In the genomic region with DNA sequence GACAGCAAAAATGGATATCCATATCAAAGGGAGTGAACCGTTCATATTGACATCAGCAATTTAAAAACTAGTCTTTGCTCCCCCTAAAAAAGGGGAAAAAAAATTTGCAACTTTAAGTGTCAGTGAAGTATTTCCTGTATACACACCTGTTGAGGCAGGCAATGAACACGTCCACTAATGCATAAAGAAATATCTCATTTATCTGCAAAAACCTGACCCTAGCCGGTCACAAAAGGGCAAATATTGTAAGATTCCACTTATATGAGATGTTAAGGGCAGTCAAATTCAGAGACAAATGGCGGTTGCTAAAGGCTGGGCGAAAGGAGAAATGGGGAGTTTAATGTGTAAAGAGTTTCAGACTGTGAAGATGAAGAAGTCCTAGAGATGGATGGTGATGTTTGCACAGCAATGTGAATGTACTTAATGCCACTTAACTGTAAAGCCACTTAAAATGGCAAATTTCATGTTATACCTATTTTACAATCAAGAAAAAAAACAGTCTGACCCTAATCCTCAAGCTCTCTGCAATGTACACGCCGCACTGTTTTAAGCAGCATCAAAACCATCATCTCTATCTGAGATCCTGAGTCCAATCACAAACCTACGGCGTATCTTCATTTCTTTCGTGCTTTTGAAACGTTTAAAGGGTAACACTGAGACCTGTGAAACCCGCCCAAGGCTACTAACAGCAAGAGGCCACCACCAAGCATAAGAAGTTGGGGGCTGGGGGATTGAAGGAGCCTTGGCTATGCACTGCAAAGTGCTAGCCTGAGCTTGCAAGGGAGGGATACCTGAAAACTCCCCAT, we compare ENCODE assay signal across 8 cellular contexts. TPM values are rescaled to one million over a fixed set of nuclear protein-coding genes. Genes with fewer than 3 reads are reported as not detected.
DNase-seq lines count a peak whose midpoint lies in the region; ATAC-seq and TF ChIP-seq lines count a peak whose summit lies in the region.

No MANE protein-coding gene starts in this region.

- TF ChIP-seq POLR2A in right lobe of liver (IDR thresholded peaks at IDR 0.05) (no peak), tibial nerve (IDR thresholded peaks at IDR 0.05) (no peak)

- ATAC-seq in activated naive CD8-positive, alpha-beta T cell treated with anti-CD3 and anti-CD28 coated beads, Interleukin-2, amount 50 U/mL, for 24 hours = no peak
- ATAC-seq in right lobe of liver (no peak), HG03095 (IDR thresholded peaks at IDR 0.05; ENCODE audit: unreplicated experiment) (no peak), HG03135 (IDR thresholded peaks at IDR 0.05; ENCODE audit: unreplicated experiment) (no peak)

- H3K36me3 ChIP-seq in right lobe of liver (peaks cover 0 to 38% (median 10%) of the 10 kb centered on the region in 4 donors), tibial nerve (peaks cover 0 to 41% (median 0%) of the 10 kb centered on the region in 3 donors)

- H3K9me3 ChIP-seq in right lobe of liver (no peaks in the 10 kb centered on the region), tibial nerve (no peaks in the 10 kb centered on the region)

- TF ChIP-seq CTCF in right lobe of liver (IDR thresholded peaks at IDR 0.05) = no peak
- no peak for TF ChIP-seq CTCF in tibial nerve (IDR thresholded peaks at IDR 0.05)

- H3K27ac Mint-ChIP-seq in activated naive CD8-positive, alpha-beta T cell treated with anti-CD3 and anti-CD28 coated beads, Interleukin-2, amount 50 U/mL, for 24 hours = peak overlapping the region; percentile 96

- intact Hi-C loops in right lobe of liver (cut with DNase I) = no loop called here

- no peak for TF ChIP-seq EP300 in tibial nerve (IDR thresholded peaks at IDR 0.05)

- H3K4me3 Mint-ChIP-seq in activated naive CD8-positive, alpha-beta T cell treated with anti-CD3 and anti-CD28 coated beads, Interleukin-2, amount 50 U/mL, for 24 hours = peak overlapping the region; percentile 98

- DNase-seq in stimulated activated CD4-positive, alpha-beta T cell treated with anti-CD3 and anti-CD28 coated beads, Interleukin-2, amount 100 ng/mL, for 24 hours = peak; percentile 9 to 22
- no peak for DNase-seq in stimulated activated CD4-positive, alpha-beta T cell treated with anti-CD3 and anti-CD28 coated beads, Interleukin-4, amount 100 ng/mL, for 24 hours
- peak; percentile 7 for DNase-seq in activated naive CD8-positive, alpha-beta T cell treated with anti-CD3 and anti-CD28 coated beads, Interleukin-2, amount 50 U/mL, for 24 hours
- DNase-seq in right lobe of liver = no peak
- DNase-seq in tibial nerve (ENCODE audit: low spot score in 2 of 2) = no peak
- no peak for DNase-seq in NK-92 treated with Interleukin-12 subunit alpha and Interleukin-12 subunit beta, amount 100 ng/mL, for 24 hours (lab: John Stamatoyannopoulos, UW)

- peak overlapping the region in 2 of 3 donors; percentile 91 for H3K27ac ChIP-seq in right lobe of liver
- H3K27ac ChIP-seq in tibial nerve = peak overlapping the region; percentile 71 to 94 (median 94)

- H3K9me3 Mint-ChIP-seq in activated naive CD8-positive, alpha-beta T cell treated with anti-CD3 and anti-CD28 coated beads, Interleukin-2, amount 50 U/mL, for 24 hours = peaks cover 3% of the 10 kb centered on the region

- peak overlapping the region; percentile 73 to 97 (median 96) for H3K4me3 ChIP-seq in right lobe of liver
- peak overlapping the region; percentile 59 to 99 (median 77) for H3K4me3 ChIP-seq in tibial nerve

- H3K27me3 ChIP-seq in right lobe of liver (no peaks in the 10 kb centered on the region), tibial nerve (no peaks in the 10 kb centered on the region)

- H3K4me1 ChIP-seq in right lobe of liver (peaks cover 0 to 17% (median 0%) of the 10 kb centered on the region in 4 donors), tibial nerve (peaks cover 0 to 42% (median 20%) of the 10 kb centered on the region in 4 donors)

- H3K36me3 Mint-ChIP-seq in activated naive CD8-positive, alpha-beta T cell treated with anti-CD3 and anti-CD28 coated beads, Interleukin-2, amount 50 U/mL, for 24 hours (ENCODE audit: low read depth) = peaks cover 29% of the 10 kb centered on the region

- peaks cover 46% of the 10 kb centered on the region for H3K4me1 Mint-ChIP-seq in activated naive CD8-positive, alpha-beta T cell treated with anti-CD3 and anti-CD28 coated beads, Interleukin-2, amount 50 U/mL, for 24 hours

- H3K27me3 Mint-ChIP-seq in activated naive CD8-positive, alpha-beta T cell treated with anti-CD3 and anti-CD28 coated beads, Interleukin-2, amount 50 U/mL, for 24 hours = no peaks in the 10 kb centered on the region

- WGBS in right lobe of liver (ENCODE audit: insufficient coverage, low coverage, low lambda C conversion rate, missing lambda C conversion rate) = 64% methylated on average over 12 of the region's 12 CpGs
- WGBS in tibial nerve, 2 donors = 54 to 60% methylated on average over 12 of the region's 12 CpGs

RNA-seq across cellular contexts. Expression of a gene that starts 1.1 kb away (rescaled TPM):
- total RNA-seq in right lobe of liver (10 to 100 TPM; 12.1 to 28.0 (median 15.6) TPM), tibial nerve (10 to 100 TPM; 36.5 to 49.8 (median 40.6) TPM)

RNA-seq across cellular contexts. Expression of a gene that starts 3.7 kb away (rescaled TPM):
- total RNA-seq in right lobe of liver (10 to 100 TPM; 17.4 to 31.2 (median 22.9) TPM), tibial nerve (10 to 100 TPM; 64.5 to 78.3 (median 71.9) TPM)

Comparison
In these comparisons a context has a peak if more than half of its experiments do, and no peak if none do; other contexts are left out.
1. DNase-seq: peak in stimulated activated CD4-positive, alpha-beta T cell treated with anti-CD3 and anti-CD28 coated beads, Interleukin-2, amount 100 ng/mL, for 24 hours (2 of 2) and activated naive CD8-positive, alpha-beta T cell treated with anti-CD3 and anti-CD28 coated beads, Interleukin-2, amount 50 U/mL, for 24 hours (single experiment); none in stimulated activated CD4-positive, alpha-beta T cell treated with anti-CD3 and anti-CD28 coated beads, Interleukin-4, amount 100 ng/mL, for 24 hours (single experiment), right lobe of liver (0 of 3), tibial nerve (0 of 2) and NK-92 treated with Interleukin-12 subunit alpha and Interleukin-12 subunit beta, amount 100 ng/mL, for 24 hours (single experiment).